Comparison of ENCODE assay signal across 24 cellular contexts in the genomic region with DNA sequence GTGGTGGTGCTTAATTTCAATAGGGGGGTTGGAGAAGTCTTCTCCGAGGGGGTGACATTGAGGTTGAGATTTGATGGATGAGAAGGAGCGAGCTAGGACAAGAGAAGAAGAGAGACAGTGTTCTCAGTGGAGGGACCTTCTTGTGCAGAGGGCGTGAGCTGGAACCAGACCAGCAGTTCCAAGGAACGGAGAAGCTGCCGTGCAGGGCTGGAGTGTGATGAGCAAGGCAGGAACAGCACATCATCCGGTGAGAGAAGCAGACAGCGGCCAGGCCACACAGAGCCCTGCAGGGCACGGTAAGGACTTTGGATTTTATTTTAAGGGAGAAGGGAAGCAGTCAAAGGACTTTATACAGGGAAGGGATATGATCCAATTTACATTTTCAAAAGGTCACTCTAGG.
DNase-seq lines count a peak whose midpoint lies in the region; ATAC-seq and TF ChIP-seq lines count a peak whose summit lies in the region.
"Had no signal": no experiment of that assay in that cellular context is flagged by ENCODE, and none has a peak within 500 bp of the region (broad histone marks: within the 10 kb centered on the region; RNA-seq: fewer than 3 reads in every experiment).

No MANE protein-coding gene starts in this region.

- WGBS in heart left ventricle, 4 donors = 46 to 60% (median 53%) methylated on average over 8 of the region's 8 CpGs
- 40 to 44% methylated on average over 8 of the region's 8 CpGs for WGBS in testis, 2 donors

- no peaks in the 10 kb centered on the region for H3K9me3 Mint-ChIP-seq in endothelial cell (ENCODE audit: unreplicated experiment)
- H3K9me3 Mint-ChIP-seq: CD4-positive, alpha-beta T cell had no signal

- H3K27me3 ChIP-seq in left ventricle myocardium inferior (ENCODE audit: low read depth) = peaks cover 95% of the 10 kb centered on the region
- peaks cover 0 to 76% (median 25%) of the 10 kb centered on the region in 9 donors for H3K27me3 ChIP-seq in heart left ventricle
- H3K27me3 ChIP-seq in adipocyte (replicated peaks; ENCODE audit: control insufficient read depth, insufficient read depth, low read length) = peaks cover 80% of the 10 kb centered on the region
- H3K27me3 ChIP-seq in testis = no peaks in the 10 kb centered on the region
- H3K27me3 ChIP-seq: BLaER1 treated with 17β-estradiol and CSF1 and Interleukin-3, amounts not matched to agents 10 nM and 100 nM; SJSA1 had no signal

- ATAC-seq in heart left ventricle (no peak), GM18907 (IDR thresholded peaks at IDR 0.05; ENCODE audit: unreplicated experiment) (no peak)
- ATAC-seq: GM12878, HepG2 had no signal

- H3K4me1 ChIP-seq in left ventricle myocardium inferior (no peaks in the 10 kb centered on the region), heart left ventricle (no peaks in the 10 kb centered on the region), adipocyte (ENCODE audit: control insufficient read depth, insufficient read depth, low read length) (peaks cover 19% of the 10 kb centered on the region), testis (peaks cover 16% of the 10 kb centered on the region)
- H3K4me1 ChIP-seq: SJSA1 had no signal

- intact Hi-C loops in left ventricle myocardium inferior (cut with micrococcal nuclease) = no loop called here
- intact Hi-C loops in heart left ventricle (cut with DNase I) = no loop called here
- intact Hi-C loops in testis (cut with DNase I; ENCODE audit: low total_unique reads) = no loop called here

- DNase-seq in left ventricle myocardium inferior = no peak
- DNase-seq in heart left ventricle = no peak
- DNase-seq in adipocyte (ENCODE audit: low read depth) = no peak
- peak; percentile 3 for DNase-seq in fibroblast of the aortic adventitia (ENCODE audit: low read depth)
- peak; percentile 55 for DNase-seq in testis
- DNase-seq in endothelial cell (ENCODE audit: low spot score) = no peak
- no peak for DNase-seq in stimulated activated CD4-positive, alpha-beta T cell treated with anti-CD3 and anti-CD28 coated beads, Interleukin-2, amount 100 ng/mL, for 48 hours
- DNase-seq: 8988T; CD4-positive, alpha-beta T cell; Karpas-422; MV-4-11; NCI-H1105; NCI-H1436 treated with DMSO at 0.1 percent for 48 hours; NCI-H1930; NCI-H2107; NCI-H446; NCI-H524 treated with DMSO at 0.1 percent for 48 hours; NCI-H774; Right ventricle myocardium superior had no signal

- H3K4me1 Mint-ChIP-seq in endothelial cell (ENCODE audit: unreplicated experiment) = peaks cover 25% of the 10 kb centered on the region

- H3K9ac ChIP-seq in adipocyte (ENCODE audit: low read length) = no peak overlapping the region
- H3K9ac ChIP-seq: BLaER1 treated with 17β-estradiol and CSF1 and Interleukin-3, amounts not matched to agents 10 nM and 100 nM had no signal

- no peaks in the 10 kb centered on the region for H3K27me3 Mint-ChIP-seq in endothelial cell (ENCODE audit: unreplicated experiment)

- H3K4me3 ChIP-seq in left ventricle myocardium inferior (peak overlapping the region; percentile 39), heart left ventricle (peak overlapping the region in 6 of 12 donors; percentile 1 to 32 (median 20)), adipocyte (ENCODE audit: low read length) (peak overlapping the region; percentile 35), fibroblast of the aortic adventitia (ENCODE audit: low read depth, low read length) (no peak overlapping the region), testis (peak overlapping the region; percentile 9 to 38)
- H3K4me3 ChIP-seq: BLaER1 treated with 17β-estradiol and CSF1 and Interleukin-3, amounts not matched to agents 10 nM and 100 nM; GM12878; SJSA1 had no signal

- no peaks in the 10 kb centered on the region for H3K36me3 Mint-ChIP-seq in endothelial cell (ENCODE audit: low read depth, unreplicated experiment)

- H3K36me3 ChIP-seq in left ventricle myocardium inferior = no peaks in the 10 kb centered on the region
- no peaks in the 10 kb centered on the region for H3K36me3 ChIP-seq in heart left ventricle
- H3K36me3 ChIP-seq in adipocyte (ENCODE audit: control insufficient read depth, insufficient read depth, low read length, severe bottlenecking) = no peaks in the 10 kb centered on the region
- no peaks in the 10 kb centered on the region for H3K36me3 ChIP-seq in testis (ENCODE audit: low read depth, missing control alignments)
- H3K36me3 ChIP-seq: BLaER1 treated with 17β-estradiol and CSF1 and Interleukin-3, amounts not matched to agents 10 nM and 100 nM; SJSA1 had no signal

- no peak overlapping the region for H3K4me3 Mint-ChIP-seq in endothelial cell (ENCODE audit: unreplicated experiment)
- H3K4me3 Mint-ChIP-seq: CD4-positive, alpha-beta T cell had no signal

- H3K27ac ChIP-seq in left ventricle myocardium inferior (replicated peaks) = no peak overlapping the region
- no peak overlapping the region for H3K27ac ChIP-seq in heart left ventricle
- H3K27ac ChIP-seq in testis = no peak overlapping the region
- H3K27ac ChIP-seq: BLaER1 treated with 17β-estradiol and CSF1 and Interleukin-3, amounts not matched to agents 10 nM and 100 nM; SJSA1 had no signal

- H3K9me3 ChIP-seq in left ventricle myocardium inferior (replicated peaks) (no peaks in the 10 kb centered on the region), heart left ventricle (no peaks in the 10 kb centered on the region), adipocyte (ENCODE audit: control insufficient read depth, low read length) (no peaks in the 10 kb centered on the region), testis (no peaks in the 10 kb centered on the region)
- H3K9me3 ChIP-seq: BLaER1 treated with 17β-estradiol and CSF1 and Interleukin-3, amounts not matched to agents 10 nM and 100 nM; SJSA1 had no signal

- H3K27ac Mint-ChIP-seq in endothelial cell (ENCODE audit: unreplicated experiment) = no peak overlapping the region
- H3K27ac Mint-ChIP-seq: CD4-positive, alpha-beta T cell had no signal

- TF ChIP-seq CTCF in left ventricle myocardium inferior (IDR thresholded peaks at IDR 0.05; ENCODE audit: borderline replicate concordance) = no peak
- TF ChIP-seq CTCF in heart left ventricle (IDR thresholded peaks at IDR 0.05) = no peak
- TF ChIP-seq CTCF in fibroblast of the aortic adventitia (IDR thresholded peaks at IDR 0.05; ENCODE audit: insufficient read depth, low read length) = no peak
- TF ChIP-seq CTCF in testis (IDR thresholded peaks at IDR 0.05) = no peak
- TF ChIP-seq CTCF in endothelial cell (IDR thresholded peaks at IDR 0.05; ENCODE audit: unreplicated experiment) = no peak

- TF ChIP-seq POLR2A in heart left ventricle (IDR thresholded peaks at IDR 0.05) (no peak), testis (IDR thresholded peaks at IDR 0.05) (no peak)

Comparison
In these comparisons a context has a peak if more than half of its experiments do, and no peak if none do; other contexts are left out.
1. DNase-seq: peak in fibroblast of the aortic adventitia (single experiment) and testis (single experiment); none in left ventricle myocardium inferior (single experiment), heart left ventricle (0 of 5), adipocyte (single experiment), endothelial cell (single experiment) and stimulated activated CD4-positive, alpha-beta T cell treated with anti-CD3 and anti-CD28 coated beads, Interleukin-2, amount 100 ng/mL, for 48 hours (0 of 2).